ENCODE assay signal across 8 cellular contexts in the genomic region with DNA sequence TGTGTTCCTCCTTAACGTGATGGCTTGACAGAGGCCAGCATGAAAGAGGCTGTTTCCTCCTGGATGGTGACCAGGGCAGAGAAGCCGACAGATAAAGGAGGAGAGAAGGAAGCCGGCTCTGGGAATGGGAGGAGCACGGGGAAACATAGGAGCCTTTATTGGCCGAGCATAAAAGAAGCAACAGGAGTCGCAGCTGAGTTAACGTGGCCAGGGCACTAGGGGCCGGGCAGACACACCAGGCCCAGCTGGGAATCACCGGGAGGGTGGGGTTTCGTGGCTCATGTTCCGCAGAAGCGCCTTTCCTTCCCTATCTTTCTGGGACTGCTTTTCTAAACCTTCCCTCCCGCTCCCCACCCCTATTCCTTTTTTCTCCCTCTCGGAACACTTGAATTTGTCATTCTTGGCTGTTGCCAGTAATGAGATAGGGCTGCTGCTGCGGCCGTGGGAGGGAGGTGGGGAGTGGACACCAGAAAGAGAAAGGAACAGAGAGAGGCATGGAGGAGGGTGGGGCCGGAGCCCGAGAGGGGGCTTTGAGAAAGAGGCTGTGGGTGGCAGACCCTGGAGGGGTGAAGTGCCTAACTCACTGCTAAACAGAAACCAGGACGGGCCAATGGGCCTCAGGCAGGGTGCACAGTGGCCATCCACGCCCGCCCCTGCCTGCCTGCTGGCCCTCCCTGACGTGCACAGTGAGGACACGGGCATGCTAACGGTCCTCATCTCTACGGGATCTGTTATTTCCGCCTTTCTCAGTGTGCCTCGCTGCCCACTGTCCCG.
A peak's percentile ranks its signal among the peaks of the same experiment; 100 is the strongest.
DNase-seq lines count a peak whose midpoint lies in the region; ATAC-seq, FAIRE-seq and TF ChIP-seq lines count a peak whose summit lies in the region.
"Had no signal": no experiment of that assay in that cellular context is flagged by ENCODE, and none has a peak within 500 bp of the region (broad histone marks: within the 10 kb centered on the region; RNA-seq: fewer than 3 reads in every experiment).

No MANE protein-coding gene starts in this region.

- H3K9me3 Mint-ChIP-seq in endodermal cell (no peaks in the 10 kb centered on the region), mesothelial cell of epicardium (no peaks in the 10 kb centered on the region)

- H3K36me3 ChIP-seq in endodermal cell (ENCODE audit: control insufficient read depth, insufficient read depth, low read length): no peaks in the 10 kb centered on the region

- TF ChIP-seq CTCF in endodermal cell (conservative IDR thresholded peaks at IDR 0.05) (peak; percentile 28), mesothelial cell of epicardium (IDR thresholded peaks at IDR 0.05; ENCODE audit: unreplicated experiment) (no peak)

- DNase-seq in NCI-H510A (lab: John Stamatoyannopoulos, UW) (peak; percentile 50), endodermal cell (peak; percentile 88), mesothelial cell of epicardium (ENCODE audit: low spot score in 2 of 2, unreplicated experiment in 2 of 2) (peak in 1 of 2 experiments; percentile 55), urothelium cell line (ENCODE audit: low spot score) (peak; percentile 62), NCI-H1092 treated with DMSO at 0.1 percent for 48 hours (lab: John Stamatoyannopoulos, UW) (no peak)
- DNase-seq: stimulated activated CD4-positive, alpha-beta T cell treated with anti-CD3 and anti-CD28 coated beads, Interleukin-2, amount 100 ng/mL, for 24 hours had no signal

- H3K27ac Mint-ChIP-seq in endodermal cell: peak overlapping the region; percentile 73
- H3K27ac Mint-ChIP-seq in mesothelial cell of epicardium: peak overlapping the region; percentile 85

- H3K36me3 Mint-ChIP-seq in endodermal cell (ENCODE audit: low read depth) (no peaks in the 10 kb centered on the region), mesothelial cell of epicardium (no peaks in the 10 kb centered on the region)

- no peak overlapping the region for H3K4me3 Mint-ChIP-seq in endodermal cell
- no peak overlapping the region for H3K4me3 Mint-ChIP-seq in mesothelial cell of epicardium

- H3K4me1 ChIP-seq in endodermal cell (ENCODE audit: control insufficient read depth, insufficient read depth, low read length): peaks cover 3% of the 10 kb centered on the region

- no peaks in the 10 kb centered on the region for H3K27me3 ChIP-seq in endodermal cell (ENCODE audit: control insufficient read depth, insufficient read depth, low read length, poor library complexity, severe bottlenecking)

- no peak overlapping the region for H3K9ac ChIP-seq in endodermal cell (ENCODE audit: extremely low read depth, low read length, poor library complexity, severe bottlenecking)

- WGBS in endodermal cell (ENCODE audit: insufficient coverage in 1 of 2, insufficient read length in 1 of 2), 2 experiments: 25 to 45% methylated on average over 11 to 28 of the region's 28 CpGs

- no peak overlapping the region for H3K4me3 ChIP-seq in endodermal cell (ENCODE audit: low read length)

- peak; percentile 74 for FAIRE-seq in urothelium cell line (lab: Jason Lieb, UNC)

- peaks cover 47% of the 10 kb centered on the region for H3K4me1 Mint-ChIP-seq in endodermal cell
- peaks cover 44% of the 10 kb centered on the region for H3K4me1 Mint-ChIP-seq in mesothelial cell of epicardium

- H3K27me3 Mint-ChIP-seq in endodermal cell (ENCODE audit: insufficient read depth): no peaks in the 10 kb centered on the region
- H3K27me3 Mint-ChIP-seq in mesothelial cell of epicardium (ENCODE audit: low read depth): no peaks in the 10 kb centered on the region

- no peaks in the 10 kb centered on the region for H3K9me3 ChIP-seq in endodermal cell (ENCODE audit: control insufficient read depth, low read length)

- no peak for ATAC-seq in HG02840 (IDR thresholded peaks at IDR 0.05; ENCODE audit: low FRiP score, unreplicated experiment)
- no peak for ATAC-seq in GM21737 (IDR thresholded peaks at IDR 0.05; ENCODE audit: unreplicated experiment)

- H3K27ac ChIP-seq in endodermal cell (ENCODE audit: low read depth, low read length): peak overlapping the region; percentile 39
